In genomic region chr2:222959358-222959757, GRCh38 we compare ENCODE assay signal across 10 cellular contexts.
DNase-seq lines count a peak whose midpoint lies in the region; ATAC-seq and TF ChIP-seq lines count a peak whose summit lies in the region.
"Had no signal": no experiment of that assay in that cellular context is flagged by ENCODE, and none has a peak within 500 bp of the region (broad histone marks: within the 10 kb centered on the region; RNA-seq: fewer than 3 reads in every experiment).

No MANE protein-coding gene starts in this region.

- TF ChIP-seq CTCF in HFF-Myc (IDR thresholded peaks at IDR 0.05; ENCODE audit: low read depth, low read length, missing control alignments), result peak; percentile 32

- no peaks in the 10 kb centered on the region for H3K9me3 ChIP-seq in adipocyte (ENCODE audit: control insufficient read depth, low read length)

- H3K9ac ChIP-seq in adipocyte (ENCODE audit: low read length), result no peak overlapping the region

- H3K4me3 ChIP-seq in HFF-Myc (replicated peaks; ENCODE audit: low read depth, low read length) (no peak overlapping the region), adipocyte (ENCODE audit: low read length) (no peak overlapping the region)
- H3K4me3 ChIP-seq: heart left ventricle had no signal

- peaks cover 5% of the 10 kb centered on the region for H3K4me1 ChIP-seq in adipocyte (ENCODE audit: control insufficient read depth, insufficient read depth, low read length)

- H3K36me3 ChIP-seq in adipocyte (ENCODE audit: control insufficient read depth, insufficient read depth, low read length, severe bottlenecking), result no peaks in the 10 kb centered on the region
- H3K36me3 ChIP-seq: heart left ventricle had no signal

- no peaks in the 10 kb centered on the region for H3K27me3 ChIP-seq in adipocyte (replicated peaks; ENCODE audit: control insufficient read depth, insufficient read depth, low read length)
- H3K27me3 ChIP-seq: heart left ventricle had no signal

- ATAC-seq in GM18870 (IDR thresholded peaks at IDR 0.05; ENCODE audit: unreplicated experiment) (no peak), HG02623 (IDR thresholded peaks at IDR 0.05; ENCODE audit: unreplicated experiment) (no peak)

- DNase-seq in 8988T (peak; percentile 31), HFF-Myc (ENCODE audit: extremely low read depth, low read depth) (peak; percentile 40), adipocyte (ENCODE audit: low read depth) (peak; percentile 90), iPS DF 4.7 (ENCODE audit: extremely low read depth, low spot score) (peak; percentile 62), NCI-H1105 treated with DMSO at 0.1 percent for 48 hours (lab: John Stamatoyannopoulos, UW) (no peak), SK-N-DZ (ENCODE audit: low spot score) (no peak)
- DNase-seq: activated naive CD4-positive, alpha-beta T cell; heart left ventricle had no signal

Comparison
In these comparisons a context has a peak if more than half of its experiments do, and no peak if none do; other contexts are left out.
1. DNase-seq: peak in 8988T (single experiment), HFF-Myc (single experiment), adipocyte (single experiment) and iPS DF 4.7 (single experiment); none in NCI-H1105 treated with DMSO at 0.1 percent for 48 hours (single experiment) and SK-N-DZ (single experiment).